In genomic region chr1:91021686-91022517, GRCh38 we compare ENCODE assay signal across 8 cellular contexts. TPM values are rescaled to one million over a fixed set of nuclear protein-coding genes. Genes with fewer than 3 reads are reported as not detected.
DNase-seq lines count a peak whose midpoint lies in the region; ATAC-seq, FAIRE-seq and TF ChIP-seq lines count a peak whose summit lies in the region.

ZNF644 (minus strand) TSS chr1:91022035; CDS start chr1:90982353, 39,682 bp downstream.

- ATAC-seq in GM18508 (IDR thresholded peaks at IDR 0.05; ENCODE audit: insufficient read depth, unreplicated experiment) (peak; percentile 71), HG02973 (IDR thresholded peaks at IDR 0.05; ENCODE audit: unreplicated experiment) (peak; percentile 72), aorta (ENCODE audit: low FRiP score) (peak; percentile 97)

- H3K9me3 Mint-ChIP-seq in astrocyte (ENCODE audit: unreplicated experiment): no peaks in the 10 kb centered on the region

- WGBS in aorta, 2 donors: 0 to 1% methylated on average over 60 to 70 of the region's 70 CpGs

- DNase-seq in NCI-H1930 (lab: John Stamatoyannopoulos, UW): peak; percentile 80 to 82
- peak; percentile 88 for DNase-seq in T-helper 22 cell (ENCODE audit: low read depth)
- DNase-seq in astrocyte (ENCODE audit: low read depth): peak; percentile 76
- peak; percentile 94 for DNase-seq in hepatic stellate cell (ENCODE audit: low spot score)
- peak; percentile 84 for DNase-seq in renal cortical epithelial cell (ENCODE audit: low read depth)
- DNase-seq in aorta: peak; percentile 95

- no peaks in the 10 kb centered on the region for H3K9me3 ChIP-seq in astrocyte (ENCODE audit: insufficient read depth, low read depth, low read length)
- H3K9me3 ChIP-seq in aorta (ENCODE audit: control insufficient read depth, low read length): no peaks in the 10 kb centered on the region

- H3K27me3 ChIP-seq in astrocyte (ENCODE audit: insufficient read depth, low read length) (no peaks in the 10 kb centered on the region), aorta (ENCODE audit: control insufficient read depth in 1 of 2, insufficient read depth in 2 of 2, low read length in 1 of 2) (no peaks in the 10 kb centered on the region)

- H3K4me2 ChIP-seq in astrocyte (ENCODE audit: low read length): peak within 1 kb of the TSS; percentile 96

- H3K4me3 Mint-ChIP-seq in astrocyte (ENCODE audit: unreplicated experiment): peak within 1 kb of the TSS; percentile 99

- H3K27ac ChIP-seq in astrocyte (ENCODE audit: low read depth, low read length) (peak within 1 kb of the TSS; percentile 100), aorta (ENCODE audit: low read depth in 1 of 2, low read length in 2 of 2) (peak within 1 kb of the TSS; percentile 92 to 94)

- H3K4me3 ChIP-seq in astrocyte (ENCODE audit: insufficient read depth, low read depth, low read length): peak within 1 kb of the TSS; percentile 84
- peak within 1 kb of the TSS; percentile 84 for H3K4me3 ChIP-seq in aorta (ENCODE audit: low read length in 2 of 2)

- peak within 1 kb of the TSS; percentile 100 for H3K9ac ChIP-seq in astrocyte (ENCODE audit: low read length)

- no peaks in the 10 kb centered on the region for H3K36me3 ChIP-seq in astrocyte (ENCODE audit: insufficient read depth, low read length)
- no peaks in the 10 kb centered on the region for H3K36me3 ChIP-seq in aorta (ENCODE audit: control insufficient read depth in 1 of 2, insufficient read depth in 2 of 2, low read length in 1 of 2)

- peak within 1 kb of the TSS; percentile 97 for H3K27ac Mint-ChIP-seq in astrocyte (ENCODE audit: unreplicated experiment)

- peak within 1 kb of the TSS; percentile 77 for H2AFZ ChIP-seq in astrocyte (ENCODE audit: low read depth, low read length)

- intact Hi-C loops in aorta (cut with DNase I): loop anchor here in 1 of 2 donors (5.0 kb wide), 1 partner anchor 760 kb away; no protein-coding TSS in a partner anchor

- peaks cover 54% of the 10 kb centered on the region for H3K79me2 ChIP-seq in astrocyte (ENCODE audit: insufficient read depth, low read length)

- H3K36me3 Mint-ChIP-seq in astrocyte (ENCODE audit: low read depth, unreplicated experiment): peaks cover 5% of the 10 kb centered on the region

- peaks cover 42% of the 10 kb centered on the region for H4K20me1 ChIP-seq in astrocyte (ENCODE audit: insufficient read depth, low read length)

- FAIRE-seq in astrocyte (lab: Jason Lieb, UNC): no peak

- H3K4me1 ChIP-seq in astrocyte (ENCODE audit: insufficient read depth, low read length) (peaks cover 6% of the 10 kb centered on the region), aorta (ENCODE audit: control insufficient read depth in 1 of 2, insufficient read depth in 2 of 2, low read length in 2 of 2) (peaks cover 0 to 3% of the 10 kb centered on the region in 2 donors)

- H3K27me3 Mint-ChIP-seq in astrocyte (ENCODE audit: low read depth, unreplicated experiment): no peaks in the 10 kb centered on the region

- H3K4me1 Mint-ChIP-seq in astrocyte (ENCODE audit: low read depth, unreplicated experiment): peaks cover 29% of the 10 kb centered on the region

- no peak for TF ChIP-seq CTCF in astrocyte (IDR thresholded peaks at IDR 0.05; ENCODE audit: insufficient read depth, low read depth, low read length)

RNA-seq across cellular contexts. Expression of gene ZNF644, which starts in this region (rescaled TPM):
- 65.5 and 76.5 TPM in 2 replicates for total RNA-seq in astrocyte
- 58.3 and 81.3 TPM in 2 replicates for total RNA-seq in renal cortical epithelial cell
- 10 to 100 TPM; 63.2 to 82.3 TPM for total RNA-seq in aorta
- 10 to 100 TPM; 12.0 to 16.7 TPM for polyA plus RNA-seq in aorta

Comparison
In these comparisons a context has a peak if more than half of its experiments do, and no peak if none do; other contexts are left out.
1. Peak in every context shown above with its lines: DNase-seq, ATAC-seq, H3K4me3 ChIP-seq and H3K27ac ChIP-seq.